In the genomic region with DNA sequence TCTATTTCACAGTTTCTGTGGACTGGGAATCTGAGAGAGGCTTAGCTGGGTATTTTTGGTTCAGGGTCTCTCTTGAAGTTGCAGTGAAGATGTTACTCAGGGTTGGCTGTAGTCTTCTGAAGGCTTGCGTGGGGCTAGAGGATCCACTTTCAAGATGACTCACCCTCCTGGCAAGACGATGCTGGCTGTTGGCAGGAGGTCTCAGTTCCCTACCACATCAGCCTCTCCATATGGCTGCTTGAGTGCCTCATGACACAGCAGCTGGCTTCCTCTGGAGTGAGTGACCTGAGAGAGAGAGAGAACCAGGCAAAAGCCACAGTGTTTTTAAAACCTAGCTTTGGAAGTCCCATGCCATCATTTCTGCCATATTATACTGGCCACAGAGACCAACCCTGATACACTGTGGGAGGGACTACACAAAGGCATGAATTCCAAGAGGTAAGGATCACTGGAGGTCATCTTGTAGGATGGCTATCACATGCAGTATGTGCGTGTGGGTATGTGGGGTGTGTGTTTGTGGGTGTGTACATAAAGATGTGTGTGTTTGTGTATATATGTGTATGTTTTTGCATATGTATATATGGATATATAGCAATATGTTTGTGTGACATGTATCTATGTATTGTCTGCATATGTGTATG, we compare ENCODE assay signal across 9 cellular contexts. TPM values are rescaled to one million over a fixed set of nuclear protein-coding genes. Genes with fewer than 3 reads are reported as not detected.
A peak's percentile ranks its signal among the peaks of the same experiment; 100 is the strongest.
DNase-seq lines count a peak whose midpoint lies in the region; ATAC-seq, FAIRE-seq and TF ChIP-seq lines count a peak whose summit lies in the region.
"Had no signal": no experiment of that assay in that cellular context is flagged by ENCODE, and none has a peak within 500 bp of the region (broad histone marks: within the 10 kb centered on the region; RNA-seq: fewer than 3 reads in every experiment).

No MANE protein-coding gene starts in this region.

- no peak overlapping the region for H3K27ac ChIP-seq in astrocyte (ENCODE audit: low read depth, low read length)

- POLR2A ChIA-PET in naive thymus-derived CD8-positive, alpha-beta T cell (lab: Charles Lee) = no interaction called here

- no peaks in the 10 kb centered on the region for H4K20me1 ChIP-seq in astrocyte (ENCODE audit: insufficient read depth, low read length)

- H3K27me3 ChIP-seq in astrocyte (ENCODE audit: insufficient read depth, low read length) = peaks cover 29% of the 10 kb centered on the region

- no peak overlapping the region for H2AFZ ChIP-seq in astrocyte (ENCODE audit: low read depth, low read length)

- no peaks in the 10 kb centered on the region for H3K36me3 ChIP-seq in astrocyte (ENCODE audit: insufficient read depth, low read length)

- peaks cover 8% of the 10 kb centered on the region for H3K4me1 ChIP-seq in astrocyte (ENCODE audit: insufficient read depth, low read length)

- H3K9me3 ChIP-seq in astrocyte (ENCODE audit: insufficient read depth, low read depth, low read length) = no peaks in the 10 kb centered on the region

- H3K9ac ChIP-seq in astrocyte (ENCODE audit: low read length) = no peak overlapping the region

- peak; percentile 94 for FAIRE-seq in GM12891 (lab: Jason Lieb, UNC)
- peak; percentile 80 for FAIRE-seq in astrocyte (lab: Jason Lieb, UNC)
- FAIRE-seq in frontal cortex (lab: Jason Lieb, UNC) = no peak

- TF ChIP-seq POLR2A in GM12891 (IDR thresholded peaks at IDR 0.05; ENCODE audit: low read depth, low read length) = no peak

- no peak overlapping the region for H3K4me3 Mint-ChIP-seq in astrocyte (ENCODE audit: unreplicated experiment)
- H3K4me3 Mint-ChIP-seq in naive thymus-derived CD8-positive, alpha-beta T cell = no peak overlapping the region

- TF ChIP-seq CTCF in astrocyte (IDR thresholded peaks at IDR 0.05; ENCODE audit: insufficient read depth, low read depth, low read length) = no peak

- DNase-seq in GM12891 (ENCODE audit: insufficient read length, low spot score) (no peak), H4 (ENCODE audit: low spot score) (peak; percentile 99), LoVo (ENCODE audit: low spot score) (peak; percentile 44), astrocyte (ENCODE audit: low read depth) (peak; percentile 97), mesenteric fat pad (ENCODE audit: low spot score) (peak; percentile 81), frontal cortex (ENCODE audit: low spot score in 2 of 2) (no peak)
- DNase-seq in stimulated activated CD4-positive, alpha-beta T cell treated with anti-CD3 and anti-CD28 coated beads, Interleukin-2, amount 100 ng/mL, for 24 hours = no peak
- no peak for DNase-seq in naive thymus-derived CD8-positive, alpha-beta T cell

- H3K4me1 Mint-ChIP-seq in astrocyte (ENCODE audit: low read depth, unreplicated experiment) = peaks cover 13% of the 10 kb centered on the region
- H3K4me1 Mint-ChIP-seq in naive thymus-derived CD8-positive, alpha-beta T cell = peaks cover 3 to 6% (median 4%) of the 10 kb centered on the region in 4 donors

- no peaks in the 10 kb centered on the region for H3K79me2 ChIP-seq in astrocyte (ENCODE audit: insufficient read depth, low read length)

- peak overlapping the region; percentile 27 for H3K4me2 ChIP-seq in astrocyte (ENCODE audit: low read length)

- peak overlapping the region; percentile 5 for H3K27ac Mint-ChIP-seq in astrocyte (ENCODE audit: unreplicated experiment)
- no peak overlapping the region for H3K27ac Mint-ChIP-seq in naive thymus-derived CD8-positive, alpha-beta T cell

- no peaks in the 10 kb centered on the region for H3K36me3 Mint-ChIP-seq in astrocyte (ENCODE audit: low read depth, unreplicated experiment)
- peaks cover 0 to 7% (median 3%) of the 10 kb centered on the region in 3 donors for H3K36me3 Mint-ChIP-seq in naive thymus-derived CD8-positive, alpha-beta T cell

- no peak for ATAC-seq in naive thymus-derived CD8-positive, alpha-beta T cell

- H3K4me3 ChIP-seq in astrocyte (ENCODE audit: insufficient read depth, low read depth, low read length) = no peak overlapping the region

- no peaks in the 10 kb centered on the region for H3K9me3 Mint-ChIP-seq in astrocyte (ENCODE audit: unreplicated experiment)
- no peaks in the 10 kb centered on the region for H3K9me3 Mint-ChIP-seq in naive thymus-derived CD8-positive, alpha-beta T cell

- H3K27me3 Mint-ChIP-seq in astrocyte (ENCODE audit: low read depth, unreplicated experiment) = peaks cover 30% of the 10 kb centered on the region
- peaks cover 8 to 22% (median 18%) of the 10 kb centered on the region in 5 donors for H3K27me3 Mint-ChIP-seq in naive thymus-derived CD8-positive, alpha-beta T cell

TF ChIP-seq in GM12891, 5 proteins besides CTCF, POLR2A, EP300 and RAD21:
- TF ChIP-seq SPI1 (IDR thresholded peaks at IDR 0.05; ENCODE audit: low read depth, low read length) (peak; percentile 80), POU2F2 (IDR thresholded peaks at IDR 0.05; ENCODE audit: low read depth, low read length) (no peak), PAX5 (IDR thresholded peaks at IDR 0.05; ENCODE audit: insufficient read depth, low read length, severe bottlenecking) (no peak), TAF1 (IDR thresholded peaks at IDR 0.05; ENCODE audit: low read depth, low read length) (no peak), POLR2AphosphoS5 (IDR thresholded peaks at IDR 0.05; ENCODE audit: low read depth, low read length) (no peak)

RNA-seq across cellular contexts. Expression of gene DNPEP, which starts 25.1 kb away (rescaled TPM):
- polyA plus RNA-seq in GM12891 (2012; ENCODE audit: low read depth, missing spikeins) = 50.7 TPM
- 79.9 and 87.7 TPM in 2 replicates for total RNA-seq in H4 (2014; rRNA removed; shearing (Covaris generic))
- 44.8 and 53.9 TPM in 2 replicates for total RNA-seq in astrocyte
- 78.6 TPM for total RNA-seq in mesenteric fat pad
- total RNA-seq in frontal cortex = 13.9 TPM
- 10 to 100 TPM; 81.9 to 89.1 TPM for total RNA-seq in naive thymus-derived CD8-positive, alpha-beta T cell
- polyA plus RNA-seq in naive thymus-derived CD8-positive, alpha-beta T cell = 10 to 100 TPM; 51.2 to 62.6 (median 53.1) TPM

RNA-seq across cellular contexts. Expression of gene RESP18, which starts 30.1 kb away (rescaled TPM):
- not detected for polyA plus RNA-seq in GM12891 (2012; ENCODE audit: low read depth, missing spikeins)
- not detected in 2 replicates for total RNA-seq in H4 (2014; rRNA removed; shearing (Covaris generic))
- total RNA-seq in astrocyte (not detected in 2 replicates), mesenteric fat pad (not detected), frontal cortex (0.82 TPM)
- total RNA-seq in naive thymus-derived CD8-positive, alpha-beta T cell = not detected
- polyA plus RNA-seq in naive thymus-derived CD8-positive, alpha-beta T cell = not detected
- total RNA-seq: urinary bladder had no signal
- polyA plus RNA-seq: urinary bladder had no signal

RNA-seq across cellular contexts. Expression of gene PTPRN, which starts 53.4 kb away (rescaled TPM):
- 0.14 TPM for polyA plus RNA-seq in GM12891 (2012; ENCODE audit: low read depth, missing spikeins)
- 6.8 and 10.0 TPM in 2 replicates for total RNA-seq in H4 (2014; rRNA removed; shearing (Covaris generic))
- 76.6 and 88.2 TPM in 2 replicates for total RNA-seq in astrocyte
- total RNA-seq in mesenteric fat pad = not detected
- total RNA-seq in frontal cortex = 24.5 TPM
- not detected for total RNA-seq in naive thymus-derived CD8-positive, alpha-beta T cell
- polyA plus RNA-seq in naive thymus-derived CD8-positive, alpha-beta T cell = under 1 TPM in 2 of 3 donors, not detected in 1; 0.27 to 0.31 TPM

RNA-seq across cellular contexts. Expression of gene DES, which starts 55.5 kb away (rescaled TPM):
- not detected for polyA plus RNA-seq in GM12891 (2012; ENCODE audit: low read depth, missing spikeins)
- total RNA-seq in H4 (2014; rRNA removed; shearing (Covaris generic)) = 0.68 and 1.2 TPM in 2 replicates
- total RNA-seq in astrocyte = 5.2 and 5.4 TPM in 2 replicates
- total RNA-seq in mesenteric fat pad = 62.5 TPM
- 0.41 TPM for total RNA-seq in frontal cortex
- total RNA-seq in naive thymus-derived CD8-positive, alpha-beta T cell = not detected
- not detected for polyA plus RNA-seq in naive thymus-derived CD8-positive, alpha-beta T cell

Comparison
In these comparisons a context has a peak if more than half of its experiments do, and no peak if none do; other contexts are left out.
1. DNase-seq: peak in H4 (single experiment), LoVo (single experiment), astrocyte (single experiment) and mesenteric fat pad (single experiment); none in GM12891 (single experiment), frontal cortex (0 of 2), stimulated activated CD4-positive, alpha-beta T cell treated with anti-CD3 and anti-CD28 coated beads, Interleukin-2, amount 100 ng/mL, for 24 hours (0 of 2) and naive thymus-derived CD8-positive, alpha-beta T cell (0 of 10).